Comparison of ENCODE assay signal across 10 cellular contexts in the genomic region with DNA sequence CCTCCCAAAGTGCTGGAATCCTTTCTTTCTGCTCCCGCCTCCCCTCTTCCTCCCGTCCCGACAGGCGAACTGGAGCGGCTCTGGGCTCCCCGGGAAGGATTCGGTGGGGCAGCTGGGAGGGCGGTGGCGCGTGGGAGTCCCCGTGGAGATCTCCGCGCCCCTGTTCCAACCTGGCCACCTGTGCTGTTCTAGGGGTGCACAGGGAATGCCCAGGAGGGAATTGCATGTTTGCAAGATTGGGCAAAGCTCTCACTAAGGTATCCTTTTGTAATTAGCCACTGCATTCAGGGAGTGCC. TPM values are rescaled to one million over a fixed set of nuclear protein-coding genes. Genes with fewer than 3 reads are reported as not detected.
DNase-seq lines count a peak whose midpoint lies in the region; ATAC-seq and TF ChIP-seq lines count a peak whose summit lies in the region.
"Had no signal": no experiment of that assay in that cellular context is flagged by ENCODE, and none has a peak within 500 bp of the region (broad histone marks: within the 10 kb centered on the region; RNA-seq: fewer than 3 reads in every experiment).

No MANE protein-coding gene starts in this region.

- CTCF ChIA-PET in activated CD4-positive, alpha-beta T cell treated with anti-CD3 and anti-CD28 coated beads, Interleukin-2, amount 10 ng/mL, durations not matched to agents 7 days and 5 days (lab: Charles Lee), result interaction anchor here (0.6 to 3.1 kb wide), 12 partner anchors 9 to 78 kb away, joined by 3 to 15 read pairs (median 4); a partner anchor contains a TSS
- CTCF ChIA-PET in PC-9 (lab: Charles Lee), result interaction anchor here (0.7 kb wide), 1 partner anchor 24 kb away, joined by 14 read pairs; no protein-coding TSS in a partner anchor

- no peak for TF ChIP-seq CTCF in PC-9 (conservative IDR thresholded peaks at IDR 0.05)
- TF ChIP-seq CTCF in esophagus muscularis mucosa (IDR thresholded peaks at IDR 0.05), result no peak

- H3K27me3 ChIP-seq in PC-9 (ENCODE audit: insufficient read depth, low read depth) (no peaks in the 10 kb centered on the region), esophagus muscularis mucosa (no peaks in the 10 kb centered on the region)

- no peaks in the 10 kb centered on the region for H4K20me1 ChIP-seq in PC-9 (ENCODE audit: insufficient read depth)

- peak overlapping the region; percentile 81 for H3K4me2 ChIP-seq in PC-9

- no peak for ATAC-seq in stimulated activated effector memory CD8-positive, alpha-beta T cell treated with anti-CD3 and anti-CD28 coated beads, Interleukin-12 subunit alpha, Interleukin-12 subunit beta, amount 100 ng/mL, for 72 hours
- ATAC-seq in GM21515 (IDR thresholded peaks at IDR 0.05; ENCODE audit: unreplicated experiment), result no peak
- ATAC-seq in GM18867 (IDR thresholded peaks at IDR 0.05; ENCODE audit: unreplicated experiment), result no peak
- no peak for ATAC-seq in HG02678 (IDR thresholded peaks at IDR 0.05; ENCODE audit: unreplicated experiment)

- peak overlapping the region; percentile 45; the same call in 1 of the 2 replicates for H2AFZ ChIP-seq in PC-9

- POLR2A ChIA-PET in activated CD4-positive, alpha-beta T cell treated with anti-CD3 and anti-CD28 coated beads, Interleukin-2, amount 10 ng/mL, durations not matched to agents 7 days and 5 days (lab: Charles Lee), result interaction anchor here (0.7 kb wide), 1 partner anchor 26 kb away, joined by 8 read pairs; no protein-coding TSS in a partner anchor
- POLR2A ChIA-PET in PC-9 (lab: Charles Lee; ENCODE audit: unreplicated experiment), result interaction anchor here (0.6 kb wide), 1 partner anchor 12 kb away, joined by 5 read pairs; no protein-coding TSS in a partner anchor

- no peak for TF ChIP-seq POLR2A in esophagus muscularis mucosa (IDR thresholded peaks at IDR 0.05; ENCODE audit: low read depth)

- peak overlapping the region; percentile 54 for H3K4me3 Mint-ChIP-seq in activated CD4-positive, alpha-beta T cell treated with anti-CD3 and anti-CD28 coated beads, Interleukin-2, amount 10 ng/mL, durations not matched to agents 7 days and 5 days
- H3K4me3 Mint-ChIP-seq in activated CD4-positive, alpha-beta T cell treated with anti-CD3 and anti-CD28 coated beads, Interleukin-2, amount 10 ng/mL, durations not matched to agents 24 days and 14 days, result no peak overlapping the region
- H3K4me3 Mint-ChIP-seq in stimulated activated effector memory CD8-positive, alpha-beta T cell treated with anti-CD3 and anti-CD28 coated beads, Interleukin-12 subunit alpha, Interleukin-12 subunit beta, amount 100 ng/mL, for 72 hours, result peak overlapping the region; percentile 67

- no peaks in the 10 kb centered on the region for H3K9me3 ChIP-seq in PC-9 (ENCODE audit: insufficient read depth, low read depth)
- no peaks in the 10 kb centered on the region for H3K9me3 ChIP-seq in esophagus muscularis mucosa

- H3F3A ChIP-seq in PC-9 (ENCODE audit: insufficient read depth, low read depth), result peaks cover 27% of the 10 kb centered on the region

- peaks cover 22% of the 10 kb centered on the region for H3K4me1 Mint-ChIP-seq in activated CD4-positive, alpha-beta T cell treated with anti-CD3 and anti-CD28 coated beads, Interleukin-2, amount 10 ng/mL, durations not matched to agents 7 days and 5 days
- H3K4me1 Mint-ChIP-seq in activated CD4-positive, alpha-beta T cell treated with anti-CD3 and anti-CD28 coated beads, Interleukin-2, amount 10 ng/mL, durations not matched to agents 24 days and 14 days, result peaks cover 17% of the 10 kb centered on the region
- peaks cover 35% of the 10 kb centered on the region for H3K4me1 Mint-ChIP-seq in stimulated activated effector memory CD8-positive, alpha-beta T cell treated with anti-CD3 and anti-CD28 coated beads, Interleukin-12 subunit alpha, Interleukin-12 subunit beta, amount 100 ng/mL, for 72 hours

- H3K36me3 ChIP-seq in PC-9 (ENCODE audit: low read depth) (no peaks in the 10 kb centered on the region), esophagus muscularis mucosa (peaks cover 0 to 4% (median 0%) of the 10 kb centered on the region in 4 donors)

- H3K79me2 ChIP-seq in PC-9 (ENCODE audit: low read depth), result no peaks in the 10 kb centered on the region

- H3K9me3 Mint-ChIP-seq in activated CD4-positive, alpha-beta T cell treated with anti-CD3 and anti-CD28 coated beads, Interleukin-2, amount 10 ng/mL, durations not matched to agents 7 days and 5 days, result no peaks in the 10 kb centered on the region
- no peaks in the 10 kb centered on the region for H3K9me3 Mint-ChIP-seq in activated CD4-positive, alpha-beta T cell treated with anti-CD3 and anti-CD28 coated beads, Interleukin-2, amount 10 ng/mL, durations not matched to agents 24 days and 14 days
- H3K9me3 Mint-ChIP-seq in stimulated activated effector memory CD8-positive, alpha-beta T cell treated with anti-CD3 and anti-CD28 coated beads, Interleukin-12 subunit alpha, Interleukin-12 subunit beta, amount 100 ng/mL, for 72 hours, result no peaks in the 10 kb centered on the region

- peaks cover 6% of the 10 kb centered on the region for H3K36me3 Mint-ChIP-seq in activated CD4-positive, alpha-beta T cell treated with anti-CD3 and anti-CD28 coated beads, Interleukin-2, amount 10 ng/mL, durations not matched to agents 7 days and 5 days (ENCODE audit: low read depth)
- H3K36me3 Mint-ChIP-seq in activated CD4-positive, alpha-beta T cell treated with anti-CD3 and anti-CD28 coated beads, Interleukin-2, amount 10 ng/mL, durations not matched to agents 24 days and 14 days (ENCODE audit: low read depth), result peaks cover 8% of the 10 kb centered on the region
- H3K36me3 Mint-ChIP-seq in stimulated activated effector memory CD8-positive, alpha-beta T cell treated with anti-CD3 and anti-CD28 coated beads, Interleukin-12 subunit alpha, Interleukin-12 subunit beta, amount 100 ng/mL, for 72 hours, result no peaks in the 10 kb centered on the region

- H3K4me1 ChIP-seq in PC-9 (replicated peaks; ENCODE audit: insufficient read depth) (peaks cover 76% of the 10 kb centered on the region), esophagus muscularis mucosa (peaks cover 7 to 41% (median 35%) of the 10 kb centered on the region in 4 donors)

- no peak overlapping the region for H3K27ac Mint-ChIP-seq in activated CD4-positive, alpha-beta T cell treated with anti-CD3 and anti-CD28 coated beads, Interleukin-2, amount 10 ng/mL, durations not matched to agents 7 days and 5 days
- no peak overlapping the region for H3K27ac Mint-ChIP-seq in activated CD4-positive, alpha-beta T cell treated with anti-CD3 and anti-CD28 coated beads, Interleukin-2, amount 10 ng/mL, durations not matched to agents 24 days and 14 days
- H3K27ac Mint-ChIP-seq in stimulated activated effector memory CD8-positive, alpha-beta T cell treated with anti-CD3 and anti-CD28 coated beads, Interleukin-12 subunit alpha, Interleukin-12 subunit beta, amount 100 ng/mL, for 72 hours, result peak overlapping the region; percentile 65

- H3K9me2 ChIP-seq in PC-9 (ENCODE audit: insufficient read depth), result no peaks in the 10 kb centered on the region

- DNase-seq in activated CD4-positive, alpha-beta T cell treated with anti-CD3 and anti-CD28 coated beads, Interleukin-2, amount 10 ng/mL, durations not matched to agents 7 days and 5 days, result no peak
- DNase-seq in activated CD4-positive, alpha-beta T cell treated with anti-CD3 and anti-CD28 coated beads, Interleukin-2, amount 10 ng/mL, durations not matched to agents 24 days and 14 days, result no peak
- no peak for DNase-seq in PC-9
- no peak for DNase-seq in esophagus muscularis mucosa (ENCODE audit: extremely low spot score)
- no peak for DNase-seq in stimulated activated effector memory CD8-positive, alpha-beta T cell treated with anti-CD3 and anti-CD28 coated beads, Interleukin-12 subunit alpha, Interleukin-12 subunit beta, amount 100 ng/mL, for 72 hours (ENCODE audit: low spot score in 2 of 2)
- DNase-seq: NCI-H524 treated with DMSO at 0.1 percent for 48 hours had no signal

- intact Hi-C loops in activated CD4-positive, alpha-beta T cell treated with anti-CD3 and anti-CD28 coated beads, Interleukin-2, amount 10 ng/mL, durations not matched to agents 24 days and 14 days (cut with micrococcal nuclease), result loop anchor here (5.0 kb wide), 1 partner anchor 46 kb away; a partner anchor contains a TSS
- intact Hi-C loops in PC-9 (cut with micrococcal nuclease; ENCODE audit: unreplicated experiment), result no loop called here
- intact Hi-C loops in esophagus muscularis mucosa (cut with DNase I), result loop anchor here (5.0 kb wide), 3 partner anchors 39 to 71 kb away; a partner anchor contains a TSS

- H3K27ac ChIP-seq in PC-9, result peak overlapping the region; percentile 66
- peak overlapping the region; percentile 72 to 79 (median 74) for H3K27ac ChIP-seq in esophagus muscularis mucosa (replicated peaks in 1 of 4)

- H3K4me3 ChIP-seq in PC-9, result peak overlapping the region; percentile 51; the same call in 1 of the 2 replicates
- H3K4me3 ChIP-seq in esophagus muscularis mucosa, result peak overlapping the region; percentile 38 to 59 (median 48)

- no peak for TF ChIP-seq EP300 in esophagus muscularis mucosa (IDR thresholded peaks at IDR 0.05)

- 77% methylated on average over 13 of the region's 13 CpGs for WGBS in esophagus muscularis mucosa

- no peaks in the 10 kb centered on the region for H3K27me3 Mint-ChIP-seq in activated CD4-positive, alpha-beta T cell treated with anti-CD3 and anti-CD28 coated beads, Interleukin-2, amount 10 ng/mL, durations not matched to agents 7 days and 5 days
- H3K27me3 Mint-ChIP-seq in activated CD4-positive, alpha-beta T cell treated with anti-CD3 and anti-CD28 coated beads, Interleukin-2, amount 10 ng/mL, durations not matched to agents 24 days and 14 days, result no peaks in the 10 kb centered on the region

- TSS peak; percentile 16 for BruUV-seq in PC-9 (replicated peaks; lab: Mats Ljungman, UMichigan)

RNA-seq across cellular contexts. Expression of a gene that starts 11.2 kb away (rescaled TPM):
- total RNA-seq in activated CD4-positive, alpha-beta T cell treated with anti-CD3 and anti-CD28 coated beads, Interleukin-2, amount 10 ng/mL, durations not matched to agents 7 days and 5 days, result 10 to 100 TPM; 46.0 to 49.5 TPM
- 27.4 and 29.5 TPM in 2 replicates for total RNA-seq in activated CD4-positive, alpha-beta T cell treated with anti-CD3 and anti-CD28 coated beads, Interleukin-2, amount 10 ng/mL, durations not matched to agents 24 days and 14 days
- total RNA-seq in PC-9 (2021) (53.0 and 60.3 TPM in 2 replicates), esophagus muscularis mucosa (1 to 10 TPM; 6.2 to 9.9 (median 9.4) TPM)

RNA-seq across cellular contexts. Expression of a gene that starts 44.2 kb away (rescaled TPM):
- 10 to 100 TPM; 32.3 to 40.3 TPM for total RNA-seq in activated CD4-positive, alpha-beta T cell treated with anti-CD3 and anti-CD28 coated beads, Interleukin-2, amount 10 ng/mL, durations not matched to agents 7 days and 5 days
- total RNA-seq in activated CD4-positive, alpha-beta T cell treated with anti-CD3 and anti-CD28 coated beads, Interleukin-2, amount 10 ng/mL, durations not matched to agents 24 days and 14 days, result 44.4 and 47.7 TPM in 2 replicates
- total RNA-seq in PC-9 (2021) (70.1 and 83.3 TPM in 2 replicates), esophagus muscularis mucosa (10 to 100 TPM; 15.9 to 23.4 (median 21.6) TPM)

RNA-seq across cellular contexts. Expression of a gene that starts 50.3 kb away (rescaled TPM):
- 10 to 100 TPM; 20.8 to 21.2 TPM for total RNA-seq in activated CD4-positive, alpha-beta T cell treated with anti-CD3 and anti-CD28 coated beads, Interleukin-2, amount 10 ng/mL, durations not matched to agents 7 days and 5 days
- total RNA-seq in activated CD4-positive, alpha-beta T cell treated with anti-CD3 and anti-CD28 coated beads, Interleukin-2, amount 10 ng/mL, durations not matched to agents 24 days and 14 days, result 20.6 and 21.0 TPM in 2 replicates
- 0.57 and 0.95 TPM in 2 replicates for total RNA-seq in PC-9 (2021)
- total RNA-seq in esophagus muscularis mucosa, result 1 to 10 TPM in 1 of 4 donors, under 1 TPM in 2, not detected in 1; 0.23 to 1.3 (median 0.91) TPM
- total RNA-seq: H4 had no signal
